Comparison of ENCODE assay signal across 1 cellular context in the genomic region with DNA sequence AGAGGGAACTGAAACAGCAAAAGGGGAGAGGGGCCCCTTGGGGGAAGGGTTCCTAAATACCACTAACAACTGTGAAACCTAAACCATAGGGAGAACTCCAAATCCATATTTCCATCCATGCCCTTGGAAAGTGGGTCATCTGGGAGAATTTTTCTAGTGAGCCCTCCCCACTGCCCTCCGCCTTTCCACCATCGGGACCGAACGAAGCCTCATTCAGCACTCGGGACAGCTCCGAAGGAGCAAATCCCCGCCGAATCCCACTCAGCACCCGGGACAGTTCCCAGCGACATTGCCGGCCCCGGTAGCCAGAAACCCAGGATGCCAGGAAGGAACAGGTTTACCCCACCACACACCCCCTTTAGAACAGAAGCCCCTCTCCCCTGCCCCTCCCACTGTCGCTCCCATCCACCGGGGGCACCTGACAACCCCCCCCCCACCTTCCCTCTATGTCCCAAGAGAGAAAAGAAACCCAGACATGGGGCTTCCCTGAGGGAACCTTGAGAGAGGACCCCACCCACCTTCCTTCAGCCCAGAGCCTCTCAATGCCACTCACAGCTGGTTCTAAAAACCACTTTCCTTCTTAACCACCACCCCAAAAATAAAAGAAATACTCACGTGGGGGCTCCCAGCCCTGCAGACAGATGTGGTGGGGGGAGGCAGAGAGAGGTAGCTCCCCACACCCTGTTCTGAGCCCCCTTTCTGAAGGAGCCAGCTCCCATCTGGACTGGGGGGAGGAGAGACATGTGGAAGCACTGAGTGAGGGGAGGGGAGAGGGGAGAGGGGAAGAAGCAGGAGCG.
TF ChIP-seq lines count a peak whose summit lies in the region.

No MANE protein-coding gene starts in this region.

TF ChIP-seq in HepG2, 621 proteins besides CTCF, POLR2A, EP300 and RAD21 (continued from another document and continues in another):
- TF ChIP-seq RBM39 (IDR thresholded peaks at IDR 0.05; ENCODE audit: low read depth, low read length, poor library complexity, severe bottlenecking) (peak; percentile 34), PAWR (CRISPR knock-in tag; IDR thresholded peaks at IDR 0.05; ENCODE audit: borderline replicate concordance) (no peak), RNF2 (conservative IDR thresholded peaks at IDR 0.05; ENCODE audit: low read depth) (no peak), EZH2 (conservative IDR thresholded peaks at IDR 0.05; ENCODE audit: low read depth, low read length) (no peak), ZNF205 (CRISPR knock-in tag; IDR thresholded peaks at IDR 0.05) (peak; percentile 98), SUZ12 (IDR thresholded peaks at IDR 0.05; ENCODE audit: low read depth, low read length) (no peak), ZNF326 (CRISPR knock-in tag; IDR thresholded peaks at IDR 0.05; ENCODE audit: borderline replicate concordance) (peak; percentile 76; the same call in 1 of the 2 replicates), PHF21A (CRISPR knock-in tag; IDR thresholded peaks at IDR 0.05) (0 out of 2 replicates have a peak, but pooled peaks have one; percentile 51), KDM5A (IDR thresholded peaks at IDR 0.05; ENCODE audit: borderline replicate concordance, low read length) (no peak), ZC3H4 (CRISPR knock-in tag; IDR thresholded peaks at IDR 0.05; ENCODE audit: borderline replicate concordance) (peak; percentile 89; the same call in 1 of the 2 replicates), ZNF44 (CRISPR knock-in tag; IDR thresholded peaks at IDR 0.05) (peak; percentile 98), KLF12 (CRISPR knock-in tag; IDR thresholded peaks at IDR 0.05; ENCODE audit: borderline replicate concordance) (peak; percentile 99), SP140L (CRISPR knock-in tag; IDR thresholded peaks at IDR 0.05; ENCODE audit: borderline replicate concordance) (peak; percentile 100), MIXL1 (CRISPR knock-in tag; IDR thresholded peaks at IDR 0.05) (peak; percentile 97), MIER2 (CRISPR knock-in tag; IDR thresholded peaks at IDR 0.05) (peak; percentile 99), ZNF619 (CRISPR knock-in tag; IDR thresholded peaks at IDR 0.05) (no peak), FOSL2 (CRISPR knock-in tag; IDR thresholded peaks at IDR 0.05) (peak; percentile 83), ARHGAP35 (CRISPR knock-in tag; IDR thresholded peaks at IDR 0.05; ENCODE audit: borderline replicate concordance) (peak; percentile 99), SMAD3 (CRISPR knock-in tag; IDR thresholded peaks at IDR 0.05) (peak; percentile 100), HDAC2 (CRISPR knock-in tag; IDR thresholded peaks at IDR 0.05) (peak; percentile 90), NR2F6 (IDR thresholded peaks at IDR 0.05) (no peak), NR2F6 (CRISPR knock-in tag; IDR thresholded peaks at IDR 0.05) (0 out of 2 replicates have a peak, but pooled peaks have one; percentile 35), ERF (CRISPR knock-in tag; IDR thresholded peaks at IDR 0.05) (peak; percentile 100), ZBTB20 (CRISPR knock-in tag; IDR thresholded peaks at IDR 0.05; ENCODE audit: borderline replicate concordance, low read depth) (peak; percentile 98; the same call in 1 of the 2 replicates), NFE2L2 (IDR thresholded peaks at IDR 0.05; ENCODE audit: low read length) (no peak), AKAP8 (CRISPR knock-in tag; IDR thresholded peaks at IDR 0.05) (peak; percentile 78; the same call in 1 of the 2 replicates), TBX2 (CRISPR knock-in tag; IDR thresholded peaks at IDR 0.05; ENCODE audit: borderline replicate concordance) (peak; percentile 92), TP53 (CRISPR knock-in tag; conservative IDR thresholded peaks at IDR 0.05) (peak; percentile 96), ZFP90 (CRISPR knock-in tag; IDR thresholded peaks at IDR 0.05; ENCODE audit: borderline replicate concordance) (peak; percentile 99), SNAI1 (CRISPR knock-in tag; IDR thresholded peaks at IDR 0.05; ENCODE audit: borderline replicate concordance) (peak; percentile 95; the same call in 1 of the 2 replicates), ZNF558 (CRISPR knock-in tag; IDR thresholded peaks at IDR 0.05; ENCODE audit: borderline replicate concordance) (peak; percentile 99), PITX1 (CRISPR knock-in tag; IDR thresholded peaks at IDR 0.05) (peak; percentile 93), ZNF850 (CRISPR knock-in tag; conservative IDR thresholded peaks at IDR 0.05) (0 out of 2 replicates have a peak, but pooled peaks have one; percentile 60)
- TF ChIP-seq, protein P1, sequence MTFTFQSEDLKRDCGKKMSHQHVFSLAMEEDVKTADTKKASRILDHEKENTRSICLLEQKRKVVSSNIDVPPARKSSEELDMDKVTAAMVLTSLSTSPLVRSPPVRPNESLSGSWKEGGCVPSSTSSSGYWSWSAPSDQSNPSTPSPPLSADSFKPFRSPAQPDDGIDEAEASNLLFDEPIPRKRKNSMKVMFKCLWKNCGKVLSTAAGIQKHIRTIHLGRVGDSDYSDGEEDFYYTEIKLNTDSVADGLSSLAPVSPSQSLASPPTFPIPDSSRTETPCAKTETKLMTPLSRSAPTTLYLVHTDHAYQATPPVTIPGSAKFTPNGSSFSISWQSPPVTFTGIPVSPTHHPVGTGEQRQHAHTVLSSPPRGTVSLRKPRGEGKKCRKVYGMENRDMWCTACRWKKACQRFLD (CRISPR knock-in tag; IDR thresholded peaks at IDR 0.05; ENCODE audit: borderline replicate concordance), result peak; percentile 100
- TF ChIP-seq, protein P2, sequence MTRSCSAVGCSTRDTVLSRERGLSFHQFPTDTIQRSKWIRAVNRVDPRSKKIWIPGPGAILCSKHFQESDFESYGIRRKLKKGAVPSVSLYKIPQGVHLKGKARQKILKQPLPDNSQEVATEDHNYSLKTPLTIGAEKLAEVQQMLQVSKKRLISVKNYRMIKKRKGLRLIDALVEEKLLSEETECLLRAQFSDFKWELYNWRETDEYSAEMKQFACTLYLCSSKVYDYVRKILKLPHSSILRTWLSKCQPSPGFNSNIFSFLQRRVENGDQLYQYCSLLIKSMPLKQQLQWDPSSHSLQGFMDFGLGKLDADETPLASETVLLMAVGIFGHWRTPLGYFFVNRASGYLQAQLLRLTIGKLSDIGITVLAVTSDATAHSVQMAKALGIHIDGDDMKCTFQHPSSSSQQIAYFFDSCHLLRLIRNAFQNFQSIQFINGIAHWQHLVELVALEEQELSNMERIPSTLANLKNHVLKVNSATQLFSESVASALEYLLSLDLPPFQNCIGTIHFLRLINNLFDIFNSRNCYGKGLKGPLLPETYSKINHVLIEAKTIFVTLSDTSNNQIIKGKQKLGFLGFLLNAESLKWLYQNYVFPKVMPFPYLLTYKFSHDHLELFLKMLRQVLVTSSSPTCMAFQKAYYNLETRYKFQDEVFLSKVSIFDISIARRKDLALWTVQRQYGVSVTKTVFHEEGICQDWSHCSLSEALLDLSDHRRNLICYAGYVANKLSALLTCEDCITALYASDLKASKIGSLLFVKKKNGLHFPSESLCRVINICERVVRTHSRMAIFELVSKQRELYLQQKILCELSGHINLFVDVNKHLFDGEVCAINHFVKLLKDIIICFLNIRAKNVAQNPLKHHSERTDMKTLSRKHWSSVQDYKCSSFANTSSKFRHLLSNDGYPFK (CRISPR knock-in tag; IDR thresholded peaks at IDR 0.05; ENCODE audit: borderline replicate concordance), result peak; percentile 84; the same call in 1 of the 2 replicates
- TF ChIP-seq, protein P3, sequence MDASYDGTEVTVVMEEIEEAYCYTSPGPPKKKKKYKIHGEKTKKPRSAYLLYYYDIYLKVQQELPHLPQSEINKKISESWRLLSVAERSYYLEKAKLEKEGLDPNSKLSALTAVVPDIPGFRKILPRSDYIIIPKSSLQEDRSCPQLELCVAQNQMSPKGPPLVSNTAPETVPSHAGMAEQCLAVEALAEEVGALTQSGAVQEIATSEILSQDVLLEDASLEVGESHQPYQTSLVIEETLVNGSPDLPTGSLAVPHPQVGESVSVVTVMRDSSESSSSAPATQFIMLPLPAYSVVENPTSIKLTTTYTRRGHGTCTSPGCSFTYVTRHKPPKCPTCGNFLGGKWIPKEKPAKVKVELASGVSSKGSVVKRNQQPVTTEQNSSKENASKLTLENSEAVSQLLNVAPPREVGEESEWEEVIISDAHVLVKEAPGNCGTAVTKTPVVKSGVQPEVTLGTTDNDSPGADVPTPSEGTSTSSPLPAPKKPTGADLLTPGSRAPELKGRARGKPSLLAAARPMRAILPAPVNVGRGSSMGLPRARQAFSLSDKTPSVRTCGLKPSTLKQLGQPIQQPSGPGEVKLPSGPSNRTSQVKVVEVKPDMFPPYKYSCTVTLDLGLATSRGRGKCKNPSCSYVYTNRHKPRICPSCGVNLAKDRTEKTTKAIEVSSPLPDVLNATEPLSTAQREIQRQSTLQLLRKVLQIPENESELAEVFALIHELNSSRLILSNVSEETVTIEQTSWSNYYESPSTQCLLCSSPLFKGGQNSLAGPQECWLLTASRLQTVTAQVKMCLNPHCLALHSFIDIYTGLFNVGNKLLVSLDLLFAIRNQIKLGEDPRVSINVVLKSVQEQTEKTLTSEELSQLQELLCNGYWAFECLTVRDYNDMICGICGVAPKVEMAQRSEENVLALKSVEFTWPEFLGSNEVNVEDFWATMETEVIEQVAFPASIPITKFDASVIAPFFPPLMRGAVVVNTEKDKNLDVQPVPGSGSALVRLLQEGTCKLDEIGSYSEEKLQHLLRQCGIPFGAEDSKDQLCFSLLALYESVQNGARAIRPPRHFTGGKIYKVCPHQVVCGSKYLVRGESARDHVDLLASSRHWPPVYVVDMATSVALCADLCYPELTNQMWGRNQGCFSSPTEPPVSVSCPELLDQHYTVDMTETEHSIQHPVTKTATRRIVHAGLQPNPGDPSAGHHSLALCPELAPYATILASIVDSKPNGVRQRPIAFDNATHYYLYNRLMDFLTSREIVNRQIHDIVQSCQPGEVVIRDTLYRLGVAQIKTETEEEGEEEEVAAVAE (CRISPR knock-in tag; IDR thresholded peaks at IDR 0.05; ENCODE audit: borderline replicate concordance), result peak; percentile 97
- TF ChIP-seq, protein P4, sequence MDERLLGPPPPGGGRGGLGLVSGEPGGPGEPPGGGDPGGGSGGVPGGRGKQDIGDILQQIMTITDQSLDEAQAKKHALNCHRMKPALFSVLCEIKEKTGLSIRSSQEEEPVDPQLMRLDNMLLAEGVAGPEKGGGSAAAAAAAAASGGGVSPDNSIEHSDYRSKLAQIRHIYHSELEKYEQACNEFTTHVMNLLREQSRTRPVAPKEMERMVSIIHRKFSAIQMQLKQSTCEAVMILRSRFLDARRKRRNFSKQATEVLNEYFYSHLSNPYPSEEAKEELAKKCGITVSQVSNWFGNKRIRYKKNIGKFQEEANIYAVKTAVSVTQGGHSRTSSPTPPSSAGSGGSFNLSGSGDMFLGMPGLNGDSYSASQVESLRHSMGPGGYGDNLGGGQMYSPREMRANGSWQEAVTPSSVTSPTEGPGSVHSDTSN (CRISPR knock-in tag; IDR thresholded peaks at IDR 0.05), result no peak
- TF ChIP-seq, protein P5, sequence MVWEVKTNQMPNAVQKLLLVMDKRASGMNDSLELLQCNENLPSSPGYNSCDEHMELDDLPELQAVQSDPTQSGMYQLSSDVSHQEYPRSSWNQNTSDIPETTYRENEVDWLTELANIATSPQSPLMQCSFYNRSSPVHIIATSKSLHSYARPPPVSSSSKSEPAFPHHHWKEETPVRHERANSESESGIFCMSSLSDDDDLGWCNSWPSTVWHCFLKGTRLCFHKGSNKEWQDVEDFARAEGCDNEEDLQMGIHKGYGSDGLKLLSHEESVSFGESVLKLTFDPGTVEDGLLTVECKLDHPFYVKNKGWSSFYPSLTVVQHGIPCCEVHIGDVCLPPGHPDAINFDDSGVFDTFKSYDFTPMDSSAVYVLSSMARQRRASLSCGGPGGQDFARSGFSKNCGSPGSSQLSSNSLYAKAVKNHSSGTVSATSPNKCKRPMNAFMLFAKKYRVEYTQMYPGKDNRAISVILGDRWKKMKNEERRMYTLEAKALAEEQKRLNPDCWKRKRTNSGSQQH (CRISPR knock-in tag; IDR thresholded peaks at IDR 0.05; ENCODE audit: low read depth), result peak; percentile 100
- TF ChIP-seq, protein P6, sequence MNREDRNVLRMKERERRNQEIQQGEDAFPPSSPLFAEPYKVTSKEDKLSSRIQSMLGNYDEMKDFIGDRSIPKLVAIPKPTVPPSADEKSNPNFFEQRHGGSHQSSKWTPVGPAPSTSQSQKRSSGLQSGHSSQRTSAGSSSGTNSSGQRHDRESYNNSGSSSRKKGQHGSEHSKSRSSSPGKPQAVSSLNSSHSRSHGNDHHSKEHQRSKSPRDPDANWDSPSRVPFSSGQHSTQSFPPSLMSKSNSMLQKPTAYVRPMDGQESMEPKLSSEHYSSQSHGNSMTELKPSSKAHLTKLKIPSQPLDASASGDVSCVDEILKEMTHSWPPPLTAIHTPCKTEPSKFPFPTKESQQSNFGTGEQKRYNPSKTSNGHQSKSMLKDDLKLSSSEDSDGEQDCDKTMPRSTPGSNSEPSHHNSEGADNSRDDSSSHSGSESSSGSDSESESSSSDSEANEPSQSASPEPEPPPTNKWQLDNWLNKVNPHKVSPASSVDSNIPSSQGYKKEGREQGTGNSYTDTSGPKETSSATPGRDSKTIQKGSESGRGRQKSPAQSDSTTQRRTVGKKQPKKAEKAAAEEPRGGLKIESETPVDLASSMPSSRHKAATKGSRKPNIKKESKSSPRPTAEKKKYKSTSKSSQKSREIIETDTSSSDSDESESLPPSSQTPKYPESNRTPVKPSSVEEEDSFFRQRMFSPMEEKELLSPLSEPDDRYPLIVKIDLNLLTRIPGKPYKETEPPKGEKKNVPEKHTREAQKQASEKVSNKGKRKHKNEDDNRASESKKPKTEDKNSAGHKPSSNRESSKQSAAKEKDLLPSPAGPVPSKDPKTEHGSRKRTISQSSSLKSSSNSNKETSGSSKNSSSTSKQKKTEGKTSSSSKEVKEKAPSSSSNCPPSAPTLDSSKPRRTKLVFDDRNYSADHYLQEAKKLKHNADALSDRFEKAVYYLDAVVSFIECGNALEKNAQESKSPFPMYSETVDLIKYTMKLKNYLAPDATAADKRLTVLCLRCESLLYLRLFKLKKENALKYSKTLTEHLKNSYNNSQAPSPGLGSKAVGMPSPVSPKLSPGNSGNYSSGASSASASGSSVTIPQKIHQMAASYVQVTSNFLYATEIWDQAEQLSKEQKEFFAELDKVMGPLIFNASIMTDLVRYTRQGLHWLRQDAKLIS (CRISPR knock-in tag; IDR thresholded peaks at IDR 0.05), result peak; percentile 75; the same call in 1 of the 2 replicates
- TF ChIP-seq, protein P7, sequence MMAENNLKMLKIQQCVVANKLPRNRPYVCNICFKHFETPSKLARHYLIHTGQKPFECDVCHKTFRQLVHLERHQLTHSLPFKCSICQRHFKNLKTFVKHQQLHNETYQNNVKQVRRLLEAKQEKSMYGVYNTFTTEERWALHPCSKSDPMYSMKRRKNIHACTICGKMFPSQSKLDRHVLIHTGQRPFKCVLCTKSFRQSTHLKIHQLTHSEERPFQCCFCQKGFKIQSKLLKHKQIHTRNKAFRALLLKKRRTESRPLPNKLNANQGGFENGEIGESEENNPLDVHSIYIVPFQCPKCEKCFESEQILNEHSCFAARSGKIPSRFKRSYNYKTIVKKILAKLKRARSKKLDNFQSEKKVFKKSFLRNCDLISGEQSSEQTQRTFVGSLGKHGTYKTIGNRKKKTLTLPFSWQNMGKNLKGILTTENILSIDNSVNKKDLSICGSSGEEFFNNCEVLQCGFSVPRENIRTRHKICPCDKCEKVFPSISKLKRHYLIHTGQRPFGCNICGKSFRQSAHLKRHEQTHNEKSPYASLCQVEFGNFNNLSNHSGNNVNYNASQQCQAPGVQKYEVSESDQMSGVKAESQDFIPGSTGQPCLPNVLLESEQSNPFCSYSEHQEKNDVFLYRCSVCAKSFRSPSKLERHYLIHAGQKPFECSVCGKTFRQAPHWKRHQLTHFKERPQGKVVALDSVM (CRISPR knock-in tag; IDR thresholded peaks at IDR 0.05), result peak; percentile 54; the same call in 1 of the 2 replicates
- TF ChIP-seq, protein P8, sequence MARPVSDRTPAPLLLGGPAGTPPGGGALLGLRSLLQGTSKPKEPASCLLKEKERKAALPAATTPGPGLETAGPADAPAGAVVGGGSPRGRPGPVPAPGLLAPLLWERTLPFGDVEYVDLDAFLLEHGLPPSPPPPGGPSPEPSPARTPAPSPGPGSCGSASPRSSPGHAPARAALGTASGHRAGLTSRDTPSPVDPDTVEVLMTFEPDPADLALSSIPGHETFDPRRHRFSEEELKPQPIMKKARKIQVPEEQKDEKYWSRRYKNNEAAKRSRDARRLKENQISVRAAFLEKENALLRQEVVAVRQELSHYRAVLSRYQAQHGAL (CRISPR knock-in tag; IDR thresholded peaks at IDR 0.05; ENCODE audit: not compliant biosample characterization), result peak; percentile 99
